19 cellular contexts compared by ENCODE assay signal in genomic region chr4:176443646-176444409, GRCh38.
A peak's percentile ranks its signal among the peaks of the same experiment; 100 is the strongest.
DNase-seq lines count a peak whose midpoint lies in the region; ATAC-seq and TF ChIP-seq lines count a peak whose summit lies in the region.
"Had no signal": no experiment of that assay in that cellular context is flagged by ENCODE, and none has a peak within 500 bp of the region (broad histone marks: within the 10 kb centered on the region; RNA-seq: fewer than 3 reads in every experiment).

No MANE protein-coding gene starts in this region.

- no peak overlapping the region for H2BK15ac ChIP-seq in mesenchymal stem cell (ENCODE audit: low read depth, poor library complexity, severe bottlenecking)

- peaks cover 12% of the 10 kb centered on the region for H3K9me3 ChIP-seq in mesenchymal stem cell (ENCODE audit: control insufficient read depth, low read length)
- H3K9me3 ChIP-seq: uterus had no signal

- no peak overlapping the region for H4K91ac ChIP-seq in mesenchymal stem cell (ENCODE audit: low read length)

- no peak overlapping the region for H3K23ac ChIP-seq in mesenchymal stem cell (ENCODE audit: low read length in 2 of 2)

- H2BK12ac ChIP-seq in mesenchymal stem cell (ENCODE audit: low read length in 2 of 2) = no peak overlapping the region

- H3K18ac ChIP-seq in mesenchymal stem cell (ENCODE audit: low read depth in 1 of 2, low read length in 2 of 2) = no peak overlapping the region

- no peak overlapping the region for H3K4ac ChIP-seq in mesenchymal stem cell (ENCODE audit: low read depth in 1 of 2, low read length in 2 of 2)

- no peak overlapping the region for H2BK120ac ChIP-seq in mesenchymal stem cell (ENCODE audit: low read depth, low read length)

- DNase-seq in Calu3 (no peak), NCI-H226 (peak; percentile 66), brain microvascular endothelial cell (no peak), mesenchymal stem cell (peak; percentile 19), NCI-H2196 (lab: John Stamatoyannopoulos, UW; ENCODE audit: unreplicated experiment) (no peak), left cardiac atrium (no peak), dermis blood vessel endothelial cell (no peak), NCI-H446 (lab: John Stamatoyannopoulos, UW) (no peak)
- DNase-seq: activated CD8-positive, alpha-beta T cell treated with anti-CD3 and anti-CD28 coated beads for 36 hours; head of caudate nucleus; kidney; NCI-H1930; NCI-H526; OCI-M1; right cardiac atrium; stimulated activated CD4-positive, alpha-beta T cell treated with anti-CD3 and anti-CD28 coated beads, Interleukin-2, amount 100 ng/mL, for 24 hours; uterus had no signal

- H3K27me3 ChIP-seq in brain microvascular endothelial cell (replicated peaks) (no peaks in the 10 kb centered on the region), mesenchymal stem cell (ENCODE audit: control insufficient read depth in 1 of 2, insufficient read depth in 1 of 2, low read length in 2 of 2) (no peaks in the 10 kb centered on the region)
- H3K27me3 ChIP-seq: uterus had no signal

- peak overlapping the region; percentile 80 for H3K27ac Mint-ChIP-seq in Calu3 (ENCODE audit: unreplicated experiment)
- H3K27ac Mint-ChIP-seq: activated CD8-positive, alpha-beta T cell treated with anti-CD3 and anti-CD28 coated beads for 36 hours had no signal

- no peak overlapping the region for H2AK5ac ChIP-seq in mesenchymal stem cell (ENCODE audit: low read length, severe bottlenecking)

- no peak overlapping the region for H2AFZ ChIP-seq in mesenchymal stem cell (ENCODE audit: low read depth, low read length)

- ATAC-seq in left cardiac atrium = no peak
- ATAC-seq: activated CD8-positive, alpha-beta T cell treated with anti-CD3 and anti-CD28 coated beads for 36 hours; HepG2 had no signal

- no peaks in the 10 kb centered on the region for H3K36me3 ChIP-seq in brain microvascular endothelial cell (replicated peaks)
- H3K36me3 ChIP-seq in mesenchymal stem cell (ENCODE audit: control insufficient read depth in 1 of 2, insufficient read depth in 2 of 2, low read depth in 1 of 2, low read length in 2 of 2) = no peaks in the 10 kb centered on the region
- H3K36me3 ChIP-seq: uterus had no signal

- TF ChIP-seq CTCF in Calu3 (IDR thresholded peaks at IDR 0.05; ENCODE audit: unreplicated experiment) (no peak), brain microvascular endothelial cell (IDR thresholded peaks at IDR 0.05; ENCODE audit: low read depth, low read length, missing control alignments) (no peak)

- H3K79me1 ChIP-seq in mesenchymal stem cell (replicated peaks; ENCODE audit: low read length, poor library complexity, severe bottlenecking) = no peaks in the 10 kb centered on the region

- no peak overlapping the region for H4K8ac ChIP-seq in mesenchymal stem cell (ENCODE audit: low read length)

- H3K27ac ChIP-seq in brain microvascular endothelial cell = peak overlapping the region; percentile 92
- H3K27ac ChIP-seq in mesenchymal stem cell (ENCODE audit: low read length, poor library complexity, severe bottlenecking) = peak overlapping the region; percentile 76
- H3K27ac ChIP-seq: uterus, VCaP had no signal

- BruUV-seq in Calu3 (replicated peaks; lab: Mats Ljungman, UMichigan) = TSS peak; percentile 58

- H3K9me3 Mint-ChIP-seq in Calu3 (ENCODE audit: low read depth, unreplicated experiment) = no peaks in the 10 kb centered on the region
- H3K9me3 Mint-ChIP-seq: activated CD8-positive, alpha-beta T cell treated with anti-CD3 and anti-CD28 coated beads for 36 hours had no signal

- CTCF ChIA-PET in Calu3 (lab: Charles Lee) = no interaction called here

- peaks cover 2% of the 10 kb centered on the region for H3K4me1 ChIP-seq in mesenchymal stem cell (ENCODE audit: control insufficient read depth, insufficient read depth, low read depth, low read length)
- H3K4me1 ChIP-seq: uterus had no signal

- intact Hi-C loops in Calu3 (cut with micrococcal nuclease; ENCODE audit: unreplicated experiment) (loop anchor here (5.0 to 10.0 kb wide), 2 partner anchors 48 to 91 kb away; no protein-coding TSS in a partner anchor), left cardiac atrium (cut with DNase I) (no loop called here)

- H3K4me3 ChIP-seq in brain microvascular endothelial cell (ENCODE audit: low read depth, low read length) (no peak overlapping the region), mesenchymal stem cell (ENCODE audit: insufficient read depth in 1 of 2, low read depth in 1 of 2, low read length in 2 of 2) (no peak overlapping the region)
- H3K4me3 ChIP-seq: uterus had no signal

- peak overlapping the region; percentile 14 for H3K4me3 Mint-ChIP-seq in Calu3 (ENCODE audit: low read depth, unreplicated experiment)
- H3K4me3 Mint-ChIP-seq: activated CD8-positive, alpha-beta T cell treated with anti-CD3 and anti-CD28 coated beads for 36 hours had no signal

- in situ Hi-C loops in brain microvascular endothelial cell (cut with HindIII; ENCODE audit: low pct_ligation_motif_present, low sequenced_read_pairs) = no loop called here

- H3K14ac ChIP-seq in mesenchymal stem cell (ENCODE audit: low read length in 2 of 2) = no peak overlapping the region

- 50% methylated on average over 3 of the region's 3 CpGs for WGBS in mesenchymal stem cell

- no peak overlapping the region for H2BK5ac ChIP-seq in mesenchymal stem cell (ENCODE audit: low read depth, low read length, poor library complexity, severe bottlenecking)

- H3K9ac ChIP-seq in mesenchymal stem cell (ENCODE audit: low read length) = no peak overlapping the region

- peaks cover 33% of the 10 kb centered on the region for H3K4me1 Mint-ChIP-seq in Calu3 (ENCODE audit: low read depth, unreplicated experiment)

- no peak overlapping the region for H3K4me2 ChIP-seq in mesenchymal stem cell (ENCODE audit: low read length, poor library complexity, severe bottlenecking)

- no peaks in the 10 kb centered on the region for H3K27me3 Mint-ChIP-seq in Calu3 (ENCODE audit: unreplicated experiment)
- H3K27me3 Mint-ChIP-seq: activated CD8-positive, alpha-beta T cell treated with anti-CD3 and anti-CD28 coated beads for 36 hours had no signal

- peaks cover 3% of the 10 kb centered on the region for H3K36me3 Mint-ChIP-seq in Calu3 (ENCODE audit: insufficient read depth, unreplicated experiment)

Comparison
In these comparisons a context has a peak if more than half of its experiments do, and no peak if none do; other contexts are left out.
1. DNase-seq: peak in NCI-H226 (single experiment) and mesenchymal stem cell (single experiment); none in Calu3 (single experiment), brain microvascular endothelial cell (single experiment), NCI-H2196 (single experiment), left cardiac atrium (single experiment), dermis blood vessel endothelial cell (single experiment) and NCI-H446 (0 of 2).